8 cellular contexts compared by ENCODE assay signal in the genomic region with DNA sequence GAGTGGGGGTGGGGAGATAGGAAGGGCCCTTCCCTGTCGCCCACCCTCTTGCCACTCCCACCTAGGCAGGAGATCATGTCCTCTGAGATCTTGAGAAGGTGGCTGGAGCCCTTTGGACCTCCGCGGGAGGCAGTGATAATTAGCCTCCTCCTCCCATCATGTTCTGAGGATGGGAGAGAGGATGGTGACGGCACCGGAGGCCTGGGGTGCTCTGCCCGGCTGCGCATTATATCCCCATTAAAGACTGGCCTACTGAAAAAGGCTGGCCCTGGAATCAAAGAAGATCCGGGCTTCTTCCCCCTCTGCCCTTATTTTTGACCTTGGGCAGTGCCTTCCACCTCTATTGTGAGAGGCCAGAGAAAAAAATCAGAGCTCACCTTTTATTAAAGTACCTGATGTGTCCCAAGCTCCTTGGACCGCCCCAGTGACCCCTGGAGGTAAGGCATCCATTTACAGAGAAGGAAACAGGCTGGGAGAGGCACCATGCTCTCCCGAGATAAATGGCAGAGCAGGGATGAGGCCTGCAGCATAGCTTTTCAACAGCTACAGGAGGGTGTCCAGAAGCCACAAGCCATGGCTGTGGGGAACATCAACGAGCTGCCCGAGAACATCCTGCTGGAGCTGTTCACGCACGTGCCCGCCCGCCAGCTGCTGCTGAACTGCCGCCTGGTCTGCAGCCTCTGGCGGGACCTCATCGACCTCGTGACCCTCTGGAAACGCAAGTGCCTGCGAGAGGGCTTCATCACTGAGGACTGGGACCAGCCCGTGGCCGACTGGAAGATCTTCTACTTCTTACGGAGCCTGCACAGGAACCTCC. TPM values are rescaled to one million over a fixed set of nuclear protein-coding genes. Genes with fewer than 3 reads are reported as not detected.
DNase-seq lines count a peak whose midpoint lies in the region; ATAC-seq, FAIRE-seq and TF ChIP-seq lines count a peak whose summit lies in the region.

No MANE protein-coding gene starts in this region.

- peak overlapping the region; percentile 86 for H3K4me2 ChIP-seq in keratinocyte (ENCODE audit: control insufficient read depth, extremely low read depth, insufficient read depth, low read depth, low read length)

- H3K4me3 ChIP-seq in keratinocyte (ENCODE audit: control insufficient read depth in 2 of 3, extremely low read depth in 1 of 3, insufficient read depth in 2 of 3, low read depth in 1 of 3, low read length in 3 of 3) = peak overlapping the region; percentile 64 to 73 (median 72)

- H3K36me3 Mint-ChIP-seq in T-helper 2 cell treated with Interferon-gamma antibody and Interleukin-4, amounts not matched to agents 5 μg/mL and 100 μg/mL, for 36 hours (ENCODE audit: low read depth) = peaks cover 12% of the 10 kb centered on the region
- no peaks in the 10 kb centered on the region for H3K36me3 Mint-ChIP-seq in activated naive CD4-positive, alpha-beta T cell treated with anti-CD3 and anti-CD28 coated beads, Interleukin-2, amount 50 U/mL, for 72 hours

- no peak for DNase-seq in T-helper 2 cell treated with Interferon-gamma antibody and Interleukin-4, amounts not matched to agents 5 μg/mL and 100 μg/mL, for 36 hours (ENCODE audit: low spot score)
- DNase-seq in T-helper 2 cell (no peak), keratinocyte (ENCODE audit: low read depth, low spot score) (no peak), substantia nigra (lab: John Stamatoyannopoulos, UW) (peak in 2 of 49 donors; percentile 6 to 53), GM19238 (ENCODE audit: insufficient read length, low spot score) (no peak), posterior vena cava (ENCODE audit: low spot score) (no peak), DMS153 (lab: John Stamatoyannopoulos, UW) (no peak)
- DNase-seq in activated naive CD4-positive, alpha-beta T cell treated with anti-CD3 and anti-CD28 coated beads, Interleukin-2, amount 50 U/mL, for 72 hours (ENCODE audit: low spot score in 2 of 2) = no peak

- no peak for FAIRE-seq in keratinocyte (lab: Jason Lieb, UNC)

- no peak overlapping the region for H3K27ac ChIP-seq in keratinocyte (ENCODE audit: control insufficient read depth, insufficient read depth, low read length)
- H3K27ac ChIP-seq in substantia nigra (ENCODE audit: low read depth, low read length, poor library complexity, severe bottlenecking) = peak overlapping the region; percentile 19

- H3K27me3 ChIP-seq in keratinocyte (ENCODE audit: control insufficient read depth, extremely low read depth, insufficient read depth, low read length) = no peaks in the 10 kb centered on the region

- no peaks in the 10 kb centered on the region for H3K9me3 ChIP-seq in keratinocyte (ENCODE audit: control insufficient read depth, low read depth, low read length)

- H4K20me1 ChIP-seq in keratinocyte (ENCODE audit: control insufficient read depth, extremely low read depth, insufficient read depth, low read length) = no peaks in the 10 kb centered on the region

- H3K27ac Mint-ChIP-seq in T-helper 2 cell treated with Interferon-gamma antibody and Interleukin-4, amounts not matched to agents 5 μg/mL and 100 μg/mL, for 36 hours = no peak overlapping the region
- H3K27ac Mint-ChIP-seq in activated naive CD4-positive, alpha-beta T cell treated with anti-CD3 and anti-CD28 coated beads, Interleukin-2, amount 50 U/mL, for 72 hours = peak overlapping the region; percentile 41 to 68

- no peak for ATAC-seq in activated naive CD4-positive, alpha-beta T cell treated with anti-CD3 and anti-CD28 coated beads, Interleukin-2, amount 50 U/mL, for 72 hours

- H3K27me3 Mint-ChIP-seq in T-helper 2 cell treated with Interferon-gamma antibody and Interleukin-4, amounts not matched to agents 5 μg/mL and 100 μg/mL, for 36 hours (ENCODE audit: low read depth) = peaks cover 9% of the 10 kb centered on the region

- peak overlapping the region; percentile 50 for H3K9ac ChIP-seq in keratinocyte (ENCODE audit: control insufficient read depth, extremely low read depth, insufficient read depth, low read length)

- intact Hi-C loops in posterior vena cava (cut with DNase I) = no loop called here

- H3K4me3 Mint-ChIP-seq in T-helper 2 cell treated with Interferon-gamma antibody and Interleukin-4, amounts not matched to agents 5 μg/mL and 100 μg/mL, for 36 hours = peak overlapping the region; percentile 72

- TF ChIP-seq CTCF in keratinocyte (optimal IDR thresholded peaks at IDR 0.05 in 1 of 3, IDR thresholded peaks at IDR 0.05 in 1 of 3, conservative IDR thresholded peaks at IDR 0.05 in 1 of 3; ENCODE audit: extremely low read depth in 1 of 3, insufficient read depth in 2 of 3, low read length in 3 of 3) = no peak

- H3K9me1 ChIP-seq in keratinocyte (ENCODE audit: control insufficient read depth, extremely low read depth, insufficient read depth, low read length) = no peaks in the 10 kb centered on the region

- peak overlapping the region; percentile 43 for H2AFZ ChIP-seq in keratinocyte (ENCODE audit: control insufficient read depth, low read length)

- peaks cover 3 to 13% of the 10 kb centered on the region in 2 experiments for H3K36me3 ChIP-seq in keratinocyte (ENCODE audit: control insufficient read depth in 2 of 2, extremely low read depth in 1 of 2, insufficient read depth in 2 of 2, low read length in 2 of 2)

- peaks cover 21% of the 10 kb centered on the region for H3K4me1 ChIP-seq in keratinocyte (ENCODE audit: control insufficient read depth, extremely low read depth, insufficient read depth, low read length)

- H3K9me3 Mint-ChIP-seq in T-helper 2 cell treated with Interferon-gamma antibody and Interleukin-4, amounts not matched to agents 5 μg/mL and 100 μg/mL, for 36 hours = no peaks in the 10 kb centered on the region
- no peaks in the 10 kb centered on the region for H3K9me3 Mint-ChIP-seq in activated naive CD4-positive, alpha-beta T cell treated with anti-CD3 and anti-CD28 coated beads, Interleukin-2, amount 50 U/mL, for 72 hours

- peaks cover 11% of the 10 kb centered on the region for H3K4me1 Mint-ChIP-seq in T-helper 2 cell treated with Interferon-gamma antibody and Interleukin-4, amounts not matched to agents 5 μg/mL and 100 μg/mL, for 36 hours (ENCODE audit: low read depth)

- peaks cover 7% of the 10 kb centered on the region for H3K79me2 ChIP-seq in keratinocyte (ENCODE audit: control insufficient read depth, insufficient read depth, low read length)

- dilution Hi-C loops in keratinocyte (cut with MboI; ENCODE audit: extremely low pct_ligation_motif_present, low sequenced_read_pairs) = no loop called here

RNA-seq across cellular contexts. Expression of a gene that starts 0.8 kb away (rescaled TPM):
- total RNA-seq in activated naive CD4-positive, alpha-beta T cell treated with anti-CD3 and anti-CD28 coated beads, Interleukin-2, amount 50 U/mL, for 72 hours = 10 to 100 TPM; 22.7 to 27.3 TPM
- 23.1 to 39.9 TPM (median 25.8 TPM) in 3 replicates for polyA plus RNA-seq in keratinocyte
- polyA plus RNA-seq in keratinocyte (2011; ENCODE audit: low read depth) = 4.8 TPM
- 14.0 and 29.5 TPM in 2 replicates for polyA plus RNA-seq in keratinocyte (2011; cell fraction: cytosol; rRNA removed)
- 99.8 and 117 TPM in 2 replicates for polyA plus RNA-seq in keratinocyte (2011; cell fraction: nucleus; rRNA removed)
- 21.2 and 27.8 TPM in 2 replicates for polyA plus RNA-seq in keratinocyte (2012; ENCODE audit: low replicate concordance)
- 20.5 to 26.1 TPM (median 21.2 TPM) in 3 replicates for polyA minus RNA-seq in keratinocyte
- 36.6 TPM for polyA minus RNA-seq in keratinocyte (2011; cell fraction: cytosol; rRNA and poly(A)+ RNA removed)
- 26.4 and 30.6 TPM in 2 replicates for polyA minus RNA-seq in keratinocyte (2011; cell fraction: nucleus; rRNA and poly(A)+ RNA removed)
- total RNA-seq in posterior vena cava = 10 to 100 TPM; 11.6 to 14.1 TPM

RNA-seq across cellular contexts. Expression of a gene that starts 1.2 kb away (rescaled TPM):
- 1 to 10 TPM; 1.9 to 2.0 TPM for total RNA-seq in activated naive CD4-positive, alpha-beta T cell treated with anti-CD3 and anti-CD28 coated beads, Interleukin-2, amount 50 U/mL, for 72 hours
- 42.2 to 83.7 TPM (median 65.9 TPM) in 3 replicates for polyA plus RNA-seq in keratinocyte
- 10.6 TPM for polyA plus RNA-seq in keratinocyte (2011; ENCODE audit: low read depth)
- 46.9 and 115 TPM in 2 replicates for polyA plus RNA-seq in keratinocyte (2011; cell fraction: cytosol; rRNA removed)
- 69.6 and 87.7 TPM in 2 replicates for polyA plus RNA-seq in keratinocyte (2011; cell fraction: nucleus; rRNA removed)
- polyA plus RNA-seq in keratinocyte (2012; ENCODE audit: low replicate concordance) = 37.8 and 105 TPM in 2 replicates
- polyA minus RNA-seq in keratinocyte = 17.7 to 28.5 TPM (median 26.1 TPM) in 3 replicates
- polyA minus RNA-seq in keratinocyte (2011; cell fraction: cytosol; rRNA and poly(A)+ RNA removed) = 70.2 TPM
- 11.0 and 15.2 TPM in 2 replicates for polyA minus RNA-seq in keratinocyte (2011; cell fraction: nucleus; rRNA and poly(A)+ RNA removed)
- total RNA-seq in posterior vena cava = 1 to 10 TPM; 1.9 to 3.0 TPM

RNA-seq across cellular contexts. Expression of a gene that starts 8.5 kb away (rescaled TPM):
- 10 to 100 TPM in 1 of 2 donors, 1 to 10 TPM in 1; 3.2 to 11.2 TPM for total RNA-seq in activated naive CD4-positive, alpha-beta T cell treated with anti-CD3 and anti-CD28 coated beads, Interleukin-2, amount 50 U/mL, for 72 hours
- polyA plus RNA-seq in keratinocyte = 10.9 to 24.0 TPM (median 11.2 TPM) in 3 replicates
- 3.0 TPM for polyA plus RNA-seq in keratinocyte (2011; ENCODE audit: low read depth)
- polyA plus RNA-seq in keratinocyte (2011; cell fraction: cytosol; rRNA removed) = 14.5 and 19.9 TPM in 2 replicates
- polyA plus RNA-seq in keratinocyte (2011; cell fraction: nucleus; rRNA removed) = 8.7 and 10.4 TPM in 2 replicates
- 9.5 and 11.5 TPM in 2 replicates for polyA plus RNA-seq in keratinocyte (2012; ENCODE audit: low replicate concordance)
- 7.5 to 18.6 TPM (median 13.0 TPM) in 3 replicates for polyA minus RNA-seq in keratinocyte
- 13.8 TPM for polyA minus RNA-seq in keratinocyte (2011; cell fraction: cytosol; rRNA and poly(A)+ RNA removed)
- 4.7 TPM in 2 replicates for polyA minus RNA-seq in keratinocyte (2011; cell fraction: nucleus; rRNA and poly(A)+ RNA removed)
- total RNA-seq in posterior vena cava = 1 to 10 TPM; 5.5 to 6.0 TPM

RNA-seq across cellular contexts. Expression of a gene that starts 25.5 kb away (rescaled TPM):
- 100 to 1,000 TPM in 1 of 2 donors, 10 to 100 TPM in 1; 76.7 to 115 TPM for total RNA-seq in activated naive CD4-positive, alpha-beta T cell treated with anti-CD3 and anti-CD28 coated beads, Interleukin-2, amount 50 U/mL, for 72 hours
- 24.8 to 31.6 TPM (median 26.4 TPM) in 3 replicates for polyA plus RNA-seq in keratinocyte
- 4.3 TPM for polyA plus RNA-seq in keratinocyte (2011; ENCODE audit: low read depth)
- polyA plus RNA-seq in keratinocyte (2011; cell fraction: cytosol; rRNA removed) = 28.9 and 41.2 TPM in 2 replicates
- 17.2 and 22.1 TPM in 2 replicates for polyA plus RNA-seq in keratinocyte (2011; cell fraction: nucleus; rRNA removed)
- polyA plus RNA-seq in keratinocyte (2012; ENCODE audit: low replicate concordance) = 25.5 and 33.4 TPM in 2 replicates
- 16.9 to 36.2 TPM (median 22.1 TPM) in 3 replicates for polyA minus RNA-seq in keratinocyte
- polyA minus RNA-seq in keratinocyte (2011; cell fraction: cytosol; rRNA and poly(A)+ RNA removed) = 28.6 TPM
- polyA minus RNA-seq in keratinocyte (2011; cell fraction: nucleus; rRNA and poly(A)+ RNA removed) = 3.6 and 4.7 TPM in 2 replicates
- total RNA-seq in posterior vena cava = 10 to 100 TPM; 18.4 to 22.6 TPM

RNA-seq across cellular contexts. Expression of a gene that starts 36.0 kb away (rescaled TPM):
- total RNA-seq in activated naive CD4-positive, alpha-beta T cell treated with anti-CD3 and anti-CD28 coated beads, Interleukin-2, amount 50 U/mL, for 72 hours = under 1 TPM; 0.04 to 0.46 TPM
- polyA plus RNA-seq in keratinocyte = not detected in 3 replicates
- not detected for polyA plus RNA-seq in keratinocyte (2011; ENCODE audit: low read depth)
- polyA plus RNA-seq in keratinocyte (2011; cell fraction: cytosol; rRNA removed) = not detected in 2 replicates
- polyA plus RNA-seq in keratinocyte (2011; cell fraction: nucleus; rRNA removed) = 0.01 and 0.03 TPM in 2 replicates
- polyA plus RNA-seq in keratinocyte (2012; ENCODE audit: low replicate concordance) = not detected in 2 replicates
- polyA minus RNA-seq in keratinocyte = 0.03 TPM in 1 of 3 replicates, not detected in the others
- polyA minus RNA-seq in keratinocyte (2011; cell fraction: cytosol; rRNA and poly(A)+ RNA removed) = not detected
- not detected in 2 replicates for polyA minus RNA-seq in keratinocyte (2011; cell fraction: nucleus; rRNA and poly(A)+ RNA removed)
- total RNA-seq in posterior vena cava = under 1 TPM; 0.05 to 0.09 TPM
